12 cellular contexts compared by ENCODE assay signal in genomic region chr19:8355631-8356402, GRCh38. TPM values are rescaled to one million over a fixed set of nuclear protein-coding genes. Genes with fewer than 3 reads are reported as not detected.
A peak's percentile ranks its signal among the peaks of the same experiment; 100 is the strongest.
DNase-seq lines count a peak whose midpoint lies in the region; ATAC-seq, FAIRE-seq and TF ChIP-seq lines count a peak whose summit lies in the region.
"Had no signal": no experiment of that assay in that cellular context is flagged by ENCODE, and none has a peak within 500 bp of the region (broad histone marks: within the 10 kb centered on the region; RNA-seq: fewer than 3 reads in every experiment).

No MANE protein-coding gene starts in this region.

- no peak overlapping the region for H3K4me3 ChIP-seq in heart left ventricle
- H3K4me3 ChIP-seq in keratinocyte (ENCODE audit: control insufficient read depth in 2 of 3, extremely low read depth in 1 of 3, insufficient read depth in 2 of 3, low read depth in 1 of 3, low read length in 3 of 3): no peak overlapping the region
- no peak overlapping the region for H3K4me3 ChIP-seq in upper lobe of left lung

- FAIRE-seq in keratinocyte (lab: Jason Lieb, UNC): peak; percentile 95

- ATAC-seq in heart left ventricle (peak; percentile 29 to 86 (median 68)), upper lobe of left lung (ENCODE audit: low FRiP score in 2 of 2) (peak; percentile 85 to 88)

- H3K27me3 ChIP-seq in heart left ventricle: no peaks in the 10 kb centered on the region
- H3K27me3 ChIP-seq in keratinocyte (ENCODE audit: control insufficient read depth, extremely low read depth, insufficient read depth, low read length): no peaks in the 10 kb centered on the region
- no peaks in the 10 kb centered on the region for H3K27me3 ChIP-seq in upper lobe of left lung

- DNase-seq in heart left ventricle (peak in 1 of 5 donors; percentile 79), cardiac septum (ENCODE audit: low spot score) (no peak), keratinocyte (ENCODE audit: low read depth, low spot score) (peak; percentile 84), upper lobe of left lung (peak in 1 of 2 donors; percentile 84), NCI-H1105 treated with DMSO at 0.1 percent for 48 hours (lab: John Stamatoyannopoulos, UW) (no peak), COLO668 (lab: John Stamatoyannopoulos, UW; ENCODE audit: unreplicated experiment) (no peak)
- no peak for DNase-seq in activated T-helper 2 cell treated with anti-CD3 and anti-CD28 coated beads, Interferon-gamma antibody, Interleukin-2, Interleukin-4, amounts not matched to agents 10 μg/mL and 5 μg/mL and 100 μg/mL, durations not matched to agents 14 hours and 24 hours and 36 hours (ENCODE audit: low spot score)
- no peak for DNase-seq in activated CD4-positive, alpha-beta T cell treated with anti-CD3 and anti-CD28 coated beads for 4 hours
- DNase-seq: activated gamma-delta T cell treated with Interleukin-2 at 50 U/mL for 16 hours; CD8-positive, alpha-beta memory T cell; NCI-H526 treated with DMSO at 0.1 percent for 48 hours had no signal

- H3K27ac Mint-ChIP-seq in activated T-helper 2 cell treated with anti-CD3 and anti-CD28 coated beads, Interferon-gamma antibody, Interleukin-2, Interleukin-4, amounts not matched to agents 10 μg/mL and 5 μg/mL and 100 μg/mL, durations not matched to agents 14 hours and 24 hours and 36 hours: peak overlapping the region; percentile 47
- H3K27ac Mint-ChIP-seq: CD8-positive, alpha-beta memory T cell; memory B cell had no signal

- no peaks in the 10 kb centered on the region for H3K9me3 Mint-ChIP-seq in activated T-helper 2 cell treated with anti-CD3 and anti-CD28 coated beads, Interferon-gamma antibody, Interleukin-2, Interleukin-4, amounts not matched to agents 10 μg/mL and 5 μg/mL and 100 μg/mL, durations not matched to agents 14 hours and 24 hours and 36 hours

- no peak overlapping the region for H3K9ac ChIP-seq in keratinocyte (ENCODE audit: control insufficient read depth, extremely low read depth, insufficient read depth, low read length)

- TF ChIP-seq EP300 in upper lobe of left lung (IDR thresholded peaks at IDR 0.05): peak in 2 of 4 donors; percentile 49 to 88

- peaks cover 0 to 36% (median 6%) of the 10 kb centered on the region in 12 donors for H3K4me1 ChIP-seq in heart left ventricle
- peaks cover 16% of the 10 kb centered on the region for H3K4me1 ChIP-seq in keratinocyte (ENCODE audit: control insufficient read depth, extremely low read depth, insufficient read depth, low read length)
- H3K4me1 ChIP-seq in upper lobe of left lung: peaks cover 20 to 34% (median 32%) of the 10 kb centered on the region in 4 donors

- H3K27ac ChIP-seq in heart left ventricle (peak overlapping the region in 2 of 12 donors; percentile 42 to 76), keratinocyte (ENCODE audit: control insufficient read depth, insufficient read depth, low read length) (no peak overlapping the region), upper lobe of left lung (peak overlapping the region in 3 of 4 donors; percentile 4 to 52 (median 48))

- no peak overlapping the region for H3K4me3 Mint-ChIP-seq in activated T-helper 2 cell treated with anti-CD3 and anti-CD28 coated beads, Interferon-gamma antibody, Interleukin-2, Interleukin-4, amounts not matched to agents 10 μg/mL and 5 μg/mL and 100 μg/mL, durations not matched to agents 14 hours and 24 hours and 36 hours (ENCODE audit: low read depth)
- H3K4me3 Mint-ChIP-seq: CD8-positive, alpha-beta memory T cell; memory B cell had no signal

- H3K27me3 Mint-ChIP-seq in activated T-helper 2 cell treated with anti-CD3 and anti-CD28 coated beads, Interferon-gamma antibody, Interleukin-2, Interleukin-4, amounts not matched to agents 10 μg/mL and 5 μg/mL and 100 μg/mL, durations not matched to agents 14 hours and 24 hours and 36 hours (ENCODE audit: low read depth): peaks cover 16% of the 10 kb centered on the region

- H3K9me1 ChIP-seq in keratinocyte (ENCODE audit: control insufficient read depth, extremely low read depth, insufficient read depth, low read length): no peaks in the 10 kb centered on the region

- H2AFZ ChIP-seq in keratinocyte (ENCODE audit: control insufficient read depth, low read length): no peak overlapping the region

- H3K36me3 ChIP-seq in heart left ventricle (no peaks in the 10 kb centered on the region), keratinocyte (ENCODE audit: control insufficient read depth in 2 of 2, extremely low read depth in 1 of 2, insufficient read depth in 2 of 2, low read length in 2 of 2) (no peaks in the 10 kb centered on the region), upper lobe of left lung (no peaks in the 10 kb centered on the region)

- WGBS in heart left ventricle, 4 donors: 61 to 78% (median 73%) methylated on average over 6 of the region's 6 CpGs
- WGBS in upper lobe of left lung, 2 donors: 57 to 63% methylated on average over 6 of the region's 6 CpGs

- no peaks in the 10 kb centered on the region for H4K20me1 ChIP-seq in keratinocyte (ENCODE audit: control insufficient read depth, extremely low read depth, insufficient read depth, low read length)

- TF ChIP-seq CTCF in heart left ventricle (IDR thresholded peaks at IDR 0.05) (no peak), keratinocyte (optimal IDR thresholded peaks at IDR 0.05 in 1 of 3, IDR thresholded peaks at IDR 0.05 in 1 of 3, conservative IDR thresholded peaks at IDR 0.05 in 1 of 3; ENCODE audit: extremely low read depth in 1 of 3, insufficient read depth in 2 of 3, low read length in 3 of 3) (peak in 1 of 3 experiments; percentile 11), upper lobe of left lung (IDR thresholded peaks at IDR 0.05) (no peak)

- TF ChIP-seq POLR2A in heart left ventricle (IDR thresholded peaks at IDR 0.05) (no peak), upper lobe of left lung (IDR thresholded peaks at IDR 0.05) (no peak)

- peak overlapping the region; percentile 5 for H3K4me2 ChIP-seq in keratinocyte (ENCODE audit: control insufficient read depth, extremely low read depth, insufficient read depth, low read depth, low read length)

- intact Hi-C loops in heart left ventricle (cut with DNase I) (loop anchor here in 8 of 10 donors (2.0 to 10.0 kb wide), 6 partner anchors 39 to 229 kb away; partner anchors contain the start of gene MYO1F (in 1 of the 8)), cardiac septum (cut with DNase I) (loop anchor here (2.0 kb wide), 1 partner anchor 41 kb away; no protein-coding TSS in a partner anchor)
- intact Hi-C loops in activated T-helper 2 cell treated with anti-CD3 and anti-CD28 coated beads, Interferon-gamma antibody, Interleukin-2, Interleukin-4, amounts not matched to agents 10 μg/mL and 5 μg/mL and 100 μg/mL, durations not matched to agents 14 hours and 24 hours and 36 hours (cut with micrococcal nuclease): no loop called here

- H3K79me2 ChIP-seq in keratinocyte (ENCODE audit: control insufficient read depth, insufficient read depth, low read length): no peaks in the 10 kb centered on the region

- H3K9me3 ChIP-seq in heart left ventricle (peaks cover 0 to 8% (median 2%) of the 10 kb centered on the region in 12 donors), keratinocyte (ENCODE audit: control insufficient read depth, low read depth, low read length) (no peaks in the 10 kb centered on the region), upper lobe of left lung (peaks cover 0 to 4% (median 0%) of the 10 kb centered on the region in 4 donors)

- H3K4me1 Mint-ChIP-seq in activated T-helper 2 cell treated with anti-CD3 and anti-CD28 coated beads, Interferon-gamma antibody, Interleukin-2, Interleukin-4, amounts not matched to agents 10 μg/mL and 5 μg/mL and 100 μg/mL, durations not matched to agents 14 hours and 24 hours and 36 hours (ENCODE audit: low read depth): peaks cover 13% of the 10 kb centered on the region

- no peaks in the 10 kb centered on the region for H3K36me3 Mint-ChIP-seq in activated T-helper 2 cell treated with anti-CD3 and anti-CD28 coated beads, Interferon-gamma antibody, Interleukin-2, Interleukin-4, amounts not matched to agents 10 μg/mL and 5 μg/mL and 100 μg/mL, durations not matched to agents 14 hours and 24 hours and 36 hours (ENCODE audit: low read depth)
- H3K36me3 Mint-ChIP-seq: CD8-positive, alpha-beta memory T cell had no signal

- dilution Hi-C loops in keratinocyte (cut with MboI; ENCODE audit: extremely low pct_ligation_motif_present, low sequenced_read_pairs): no loop called here

RNA-seq across cellular contexts. Expression of gene ANGPTL4, which starts 8.1 kb away (rescaled TPM):
- total RNA-seq in heart left ventricle: 100 to 1,000 TPM in 1 of 9 donors, 10 to 100 TPM in 4, 1 to 10 TPM in 4; 2.4 to 117 (median 10.8) TPM
- 10 to 100 TPM in 1 of 2 donors, 1 to 10 TPM in 1; 9.4 to 13.6 TPM for polyA plus RNA-seq in heart left ventricle
- 4.1 TPM for total RNA-seq in cardiac septum
- total RNA-seq in activated T-helper 2 cell treated with anti-CD3 and anti-CD28 coated beads, Interferon-gamma antibody, Interleukin-2, Interleukin-4, amounts not matched to agents 10 μg/mL and 5 μg/mL and 100 μg/mL, durations not matched to agents 14 hours and 24 hours and 36 hours: 7.1 and 7.4 TPM in 2 replicates
- polyA plus RNA-seq in keratinocyte: 102 to 143 TPM (median 112 TPM) in 3 replicates
- 42.6 TPM for polyA plus RNA-seq in keratinocyte (2011; ENCODE audit: low read depth)
- polyA plus RNA-seq in keratinocyte (2011; cell fraction: cytosol; rRNA removed): 20.5 and 50.0 TPM in 2 replicates
- 301 and 381 TPM in 2 replicates for polyA plus RNA-seq in keratinocyte (2011; cell fraction: nucleus; rRNA removed)
- 40.6 and 139 TPM in 2 replicates for polyA plus RNA-seq in keratinocyte (2012; ENCODE audit: low replicate concordance)
- polyA minus RNA-seq in keratinocyte: 28.6 to 76.7 TPM (median 39.9 TPM) in 3 replicates
- polyA minus RNA-seq in keratinocyte (2011; cell fraction: cytosol; rRNA and poly(A)+ RNA removed): 118 TPM
- 224 and 291 TPM in 2 replicates for polyA minus RNA-seq in keratinocyte (2011; cell fraction: nucleus; rRNA and poly(A)+ RNA removed)
- 10 to 100 TPM in 4 of 6 donors, 1 to 10 TPM in 1, not detected in 1; 1.8 to 27.7 (median 13.4) TPM for total RNA-seq in upper lobe of left lung
- total RNA-seq: CD8-positive, alpha-beta memory T cell had no signal

RNA-seq across cellular contexts. Expression of gene KANK3, which starts 12.8 kb away (rescaled TPM):
- total RNA-seq in heart left ventricle (10 to 100 TPM; 12.3 to 33.6 (median 15.9) TPM), cardiac septum (13.1 TPM), upper lobe of left lung (100 to 1,000 TPM in 1 of 6 donors, 10 to 100 TPM in 5; 27.7 to 109 (median 56.9) TPM)
- polyA plus RNA-seq in heart left ventricle (10 to 100 TPM; 16.9 to 19.4 TPM), keratinocyte (0.15 to 0.27 TPM (median 0.16 TPM) in 3 replicates)
- total RNA-seq in activated T-helper 2 cell treated with anti-CD3 and anti-CD28 coated beads, Interferon-gamma antibody, Interleukin-2, Interleukin-4, amounts not matched to agents 10 μg/mL and 5 μg/mL and 100 μg/mL, durations not matched to agents 14 hours and 24 hours and 36 hours: 0.89 and 1.7 TPM in 2 replicates
- polyA plus RNA-seq in keratinocyte (2011; ENCODE audit: low read depth): 0.14 TPM
- polyA plus RNA-seq in keratinocyte (2011; cell fraction: cytosol; rRNA removed): 0.13 TPM in 1 of 2 replicates, not detected in the other
- polyA plus RNA-seq in keratinocyte (2011; cell fraction: nucleus; rRNA removed): 0.37 and 0.38 TPM in 2 replicates
- 0.13 and 0.48 TPM in 2 replicates for polyA plus RNA-seq in keratinocyte (2012; ENCODE audit: low replicate concordance)
- 0.07 to 0.10 TPM in 2 of 3 replicates, not detected in the other for polyA minus RNA-seq in keratinocyte
- not detected for polyA minus RNA-seq in keratinocyte (2011; cell fraction: cytosol; rRNA and poly(A)+ RNA removed)
- not detected in 2 replicates for polyA minus RNA-seq in keratinocyte (2011; cell fraction: nucleus; rRNA and poly(A)+ RNA removed)

RNA-seq across cellular contexts. Expression of gene RAB11B, which starts 34.3 kb away (rescaled TPM):
- total RNA-seq in heart left ventricle (100 to 1,000 TPM in 8 of 9 donors, 10 to 100 TPM in 1; 56.4 to 159 (median 141) TPM), cardiac septum (132 TPM), upper lobe of left lung (100 to 1,000 TPM in 4 of 6 donors, 10 to 100 TPM in 2; 55.0 to 158 (median 130) TPM)
- polyA plus RNA-seq in heart left ventricle (100 to 1,000 TPM; 124 to 126 TPM), keratinocyte (14.3 to 40.8 TPM (median 17.0 TPM) in 3 replicates)
- 85.9 and 86.1 TPM in 2 replicates for total RNA-seq in activated T-helper 2 cell treated with anti-CD3 and anti-CD28 coated beads, Interferon-gamma antibody, Interleukin-2, Interleukin-4, amounts not matched to agents 10 μg/mL and 5 μg/mL and 100 μg/mL, durations not matched to agents 14 hours and 24 hours and 36 hours
- 21.0 TPM for polyA plus RNA-seq in keratinocyte (2011; ENCODE audit: low read depth)
- polyA plus RNA-seq in keratinocyte (2011; cell fraction: cytosol; rRNA removed): 17.2 and 41.2 TPM in 2 replicates
- 42.2 and 51.7 TPM in 2 replicates for polyA plus RNA-seq in keratinocyte (2011; cell fraction: nucleus; rRNA removed)
- polyA plus RNA-seq in keratinocyte (2012; ENCODE audit: low replicate concordance): 66.3 and 94.2 TPM in 2 replicates
- 19.0 to 35.3 TPM (median 20.4 TPM) in 3 replicates for polyA minus RNA-seq in keratinocyte
- polyA minus RNA-seq in keratinocyte (2011; cell fraction: cytosol; rRNA and poly(A)+ RNA removed): 80.6 TPM
- polyA minus RNA-seq in keratinocyte (2011; cell fraction: nucleus; rRNA and poly(A)+ RNA removed): 21.7 and 30.6 TPM in 2 replicates

RNA-seq across cellular contexts. Expression of gene RPS28, which starts 34.5 kb away (rescaled TPM):
- total RNA-seq in heart left ventricle (1,000 to 10,000 TPM in 6 of 9 donors, 100 to 1,000 TPM in 3; 271 to 1,278 (median 1,186) TPM), cardiac septum (669 TPM), upper lobe of left lung (1,000 to 10,000 TPM in 2 of 6 donors, 100 to 1,000 TPM in 4; 282 to 1,919 (median 843) TPM)
- polyA plus RNA-seq in heart left ventricle (100 to 1,000 TPM; 410 to 899 TPM), keratinocyte (430 to 1,004 TPM (median 960 TPM) in 3 replicates)
- 1,945 and 1,967 TPM in 2 replicates for total RNA-seq in activated T-helper 2 cell treated with anti-CD3 and anti-CD28 coated beads, Interferon-gamma antibody, Interleukin-2, Interleukin-4, amounts not matched to agents 10 μg/mL and 5 μg/mL and 100 μg/mL, durations not matched to agents 14 hours and 24 hours and 36 hours
- 75.0 TPM for polyA plus RNA-seq in keratinocyte (2011; ENCODE audit: low read depth)
- polyA plus RNA-seq in keratinocyte (2011; cell fraction: cytosol; rRNA removed): 717 and 850 TPM in 2 replicates
- polyA plus RNA-seq in keratinocyte (2011; cell fraction: nucleus; rRNA removed): 223 and 243 TPM in 2 replicates
- polyA plus RNA-seq in keratinocyte (2012; ENCODE audit: low replicate concordance): 1,795 and 2,911 TPM in 2 replicates
- 218 to 385 TPM (median 355 TPM) in 3 replicates for polyA minus RNA-seq in keratinocyte
- polyA minus RNA-seq in keratinocyte (2011; cell fraction: cytosol; rRNA and poly(A)+ RNA removed): 423 TPM
- 79.0 and 83.0 TPM in 2 replicates for polyA minus RNA-seq in keratinocyte (2011; cell fraction: nucleus; rRNA and poly(A)+ RNA removed)

RNA-seq across cellular contexts. Expression of gene NDUFA7, which starts 34.6 kb away (rescaled TPM):
- total RNA-seq in heart left ventricle (100 to 1,000 TPM in 4 of 9 donors, 10 to 100 TPM in 5; 74.5 to 179 (median 93.6) TPM), cardiac septum (94.0 TPM), upper lobe of left lung (10 to 100 TPM; 13.6 to 50.9 (median 31.1) TPM)
- polyA plus RNA-seq in heart left ventricle (100 to 1,000 TPM; 168 to 393 TPM), keratinocyte (46.7 to 115 TPM (median 59.2 TPM) in 3 replicates)
- 48.6 and 54.5 TPM in 2 replicates for total RNA-seq in activated T-helper 2 cell treated with anti-CD3 and anti-CD28 coated beads, Interferon-gamma antibody, Interleukin-2, Interleukin-4, amounts not matched to agents 10 μg/mL and 5 μg/mL and 100 μg/mL, durations not matched to agents 14 hours and 24 hours and 36 hours
- 58.6 TPM for polyA plus RNA-seq in keratinocyte (2011; ENCODE audit: low read depth)
- 42.1 and 64.0 TPM in 2 replicates for polyA plus RNA-seq in keratinocyte (2011; cell fraction: cytosol; rRNA removed)
- 30.3 and 44.0 TPM in 2 replicates for polyA plus RNA-seq in keratinocyte (2011; cell fraction: nucleus; rRNA removed)
- 83.6 and 149 TPM in 2 replicates for polyA plus RNA-seq in keratinocyte (2012; ENCODE audit: low replicate concordance)
- polyA minus RNA-seq in keratinocyte: 48.5 to 132 TPM (median 79.5 TPM) in 3 replicates
- polyA minus RNA-seq in keratinocyte (2011; cell fraction: cytosol; rRNA and poly(A)+ RNA removed): 104 TPM
- 10.7 and 12.5 TPM in 2 replicates for polyA minus RNA-seq in keratinocyte (2011; cell fraction: nucleus; rRNA and poly(A)+ RNA removed)
